In genomic region chr21:46324390-46325072, GRCh38 we compare ENCODE assay signal across 8 cellular contexts. TPM values are rescaled to one million over a fixed set of nuclear protein-coding genes. Genes with fewer than 3 reads are reported as not detected.
A peak's percentile ranks its signal among the peaks of the same experiment; 100 is the strongest.
DNase-seq lines count a peak whose midpoint lies in the region; ATAC-seq, FAIRE-seq and TF ChIP-seq lines count a peak whose summit lies in the region.

No MANE protein-coding gene starts in this region.

- H3K27me3 Mint-ChIP-seq in astrocyte (ENCODE audit: low read depth, unreplicated experiment) = no peaks in the 10 kb centered on the region

- peak overlapping the region; percentile 82 for H3K4me3 ChIP-seq in astrocyte (ENCODE audit: insufficient read depth, low read depth, low read length)
- H3K4me3 ChIP-seq in retinal pigment epithelial cell (ENCODE audit: low read length) = peak overlapping the region; percentile 91

- H3K4me2 ChIP-seq in astrocyte (ENCODE audit: low read length) = peak overlapping the region; percentile 97

- ATAC-seq in GM18498 (IDR thresholded peaks at IDR 0.05; ENCODE audit: unreplicated experiment) (peak; percentile 67), HG02852 (IDR thresholded peaks at IDR 0.05; ENCODE audit: unreplicated experiment) (peak; percentile 51)

- peaks cover 16% of the 10 kb centered on the region for H3K4me1 ChIP-seq in astrocyte (ENCODE audit: insufficient read depth, low read length)

- H3K9me3 ChIP-seq in astrocyte (ENCODE audit: insufficient read depth, low read depth, low read length) = no peaks in the 10 kb centered on the region

- H3K27ac ChIP-seq in astrocyte (ENCODE audit: low read depth, low read length) = peak overlapping the region; percentile 97

- H3K79me2 ChIP-seq in astrocyte (ENCODE audit: insufficient read depth, low read length) = peaks cover 87% of the 10 kb centered on the region

- no peaks in the 10 kb centered on the region for H3K27me3 ChIP-seq in astrocyte (ENCODE audit: insufficient read depth, low read length)

- H3K4me3 Mint-ChIP-seq in astrocyte (ENCODE audit: unreplicated experiment) = peak overlapping the region; percentile 86

- peak overlapping the region; percentile 68 for H2AFZ ChIP-seq in astrocyte (ENCODE audit: low read depth, low read length)

- H4K20me1 ChIP-seq in astrocyte (ENCODE audit: insufficient read depth, low read length) = peaks cover 12% of the 10 kb centered on the region

- H3K9ac ChIP-seq in astrocyte (ENCODE audit: low read length) = peak overlapping the region; percentile 97

- H3K27ac Mint-ChIP-seq in astrocyte (ENCODE audit: unreplicated experiment) = no peak overlapping the region

- no peak for FAIRE-seq in astrocyte (lab: Jason Lieb, UNC)

- TF ChIP-seq CTCF in astrocyte (IDR thresholded peaks at IDR 0.05; ENCODE audit: insufficient read depth, low read depth, low read length) = no peak
- TF ChIP-seq CTCF in retinal pigment epithelial cell (conservative IDR thresholded peaks at IDR 0.05; ENCODE audit: low read depth, low read length) = no peak

- peaks cover 10% of the 10 kb centered on the region for H3K36me3 ChIP-seq in astrocyte (ENCODE audit: insufficient read depth, low read length)

- peaks cover 11% of the 10 kb centered on the region for H3K4me1 Mint-ChIP-seq in astrocyte (ENCODE audit: low read depth, unreplicated experiment)

- peaks cover 4% of the 10 kb centered on the region for H3K36me3 Mint-ChIP-seq in astrocyte (ENCODE audit: low read depth, unreplicated experiment)

- no peaks in the 10 kb centered on the region for H3K9me3 Mint-ChIP-seq in astrocyte (ENCODE audit: unreplicated experiment)

- peak; percentile 52 for DNase-seq in NCI-H146 treated with DMSO at 0.1 percent for 48 hours (lab: John Stamatoyannopoulos, UW; ENCODE audit: unreplicated experiment)
- peak; percentile 73 for DNase-seq in T-helper 22 cell (ENCODE audit: low read depth)
- DNase-seq in astrocyte (ENCODE audit: low read depth) = peak; percentile 41
- peak; percentile 80 to 88 for DNase-seq in hippocampal formation (lab: John Stamatoyannopoulos, UW)
- no peak for DNase-seq in retinal pigment epithelial cell (ENCODE audit: low read depth)
- DNase-seq in cortex of kidney (lab: John Stamatoyannopoulos, UW) = no peak

RNA-seq across cellular contexts. Expression of gene PCNT, which starts 0.6 kb away (rescaled TPM):
- 19.9 and 23.4 TPM in 2 replicates for total RNA-seq in astrocyte

RNA-seq across cellular contexts. Expression of gene C21orf58, which starts 0.9 kb away (rescaled TPM):
- total RNA-seq in astrocyte = 3.1 and 3.2 TPM in 2 replicates

RNA-seq across cellular contexts. Expression of gene YBEY, which starts 38.4 kb away (rescaled TPM):
- 13.5 and 16.8 TPM in 2 replicates for total RNA-seq in astrocyte

RNA-seq across cellular contexts. Expression of gene MCM3AP, which starts 39.1 kb away (rescaled TPM):
- total RNA-seq in astrocyte = 84.2 and 86.7 TPM in 2 replicates

Comparison
In these comparisons a context has a peak if more than half of its experiments do, and no peak if none do; other contexts are left out.
1. DNase-seq: peak in NCI-H146 treated with DMSO at 0.1 percent for 48 hours (single experiment), T-helper 22 cell (single experiment), astrocyte (single experiment) and hippocampal formation (2 of 2); none in retinal pigment epithelial cell (single experiment) and cortex of kidney (single experiment).